In genomic region chr10:74322565-74322964, GRCh38 we compare ENCODE assay signal across 18 cellular contexts.
DNase-seq lines count a peak whose midpoint lies in the region; ATAC-seq, FAIRE-seq and TF ChIP-seq lines count a peak whose summit lies in the region.
"Had no signal": no experiment of that assay in that cellular context is flagged by ENCODE, and none has a peak within 500 bp of the region (broad histone marks: within the 10 kb centered on the region; RNA-seq: fewer than 3 reads in every experiment).

No MANE protein-coding gene starts in this region.

- POLR2A ChIA-PET in MCF 10A (lab: Yijun Ruan, JAX) = interaction anchor here (1.6 kb wide), 2 partner anchors 29 to 39 kb away, joined by 3 to 5 read pairs; no protein-coding TSS in a partner anchor
- POLR2A ChIA-PET in T-cell (lab: Charles Lee) = no interaction called here
- POLR2A ChIA-PET in K562 (lab: Yijun Ruan, JAX) = interaction anchor here (1.5 kb wide), 1 partner anchor 10 kb away, joined by 5 read pairs; no protein-coding TSS in a partner anchor

- intact Hi-C loops in MCF 10A (cut with micrococcal nuclease) = no loop called here
- intact Hi-C loops in breast epithelium (cut with DNase I; ENCODE audit: low total_unique reads) = no loop called here
- intact Hi-C loops in K562 (cut with micrococcal nuclease) = no loop called here
- intact Hi-C loops in pancreas (cut with DNase I) = no loop called here

- H3K4me1 ChIP-seq in breast epithelium (no peaks in the 10 kb centered on the region), K562 (replicated peaks in 1 of 2; ENCODE audit: control insufficient read depth in 2 of 2, insufficient read depth in 2 of 2, low read length in 2 of 2) (no peaks in the 10 kb centered on the region), pancreas (peaks cover 0 to 4% (median 0%) of the 10 kb centered on the region in 3 donors)
- H3K4me1 ChIP-seq: HAP-1 had no signal

- H3K4me1 Mint-ChIP-seq in MCF 10A (ENCODE audit: insufficient read depth, unreplicated experiment) (peaks cover 8% of the 10 kb centered on the region), T-cell (peaks cover 4 to 26% (median 5%) of the 10 kb centered on the region in 3 donors), naive B cell (peaks cover 21 to 26% (median 25%) of the 10 kb centered on the region in 3 donors)

- ATAC-seq in T-cell (replicated peaks in 1 of 4) = no peak
- no peak for ATAC-seq in K562
- no peak for ATAC-seq in naive B cell (ENCODE audit: low read depth in 2 of 2)
- no peak for ATAC-seq in pancreas
- ATAC-seq: CD8-positive, alpha-beta T cell; GM12878 had no signal

- no peak overlapping the region for H3K4me2 ChIP-seq in K562 (ENCODE audit: insufficient read depth, low read length)
- H3K4me2 ChIP-seq: BLaER1 treated with 17β-estradiol and CSF1 and Interleukin-3, amounts not matched to agents 10 nM and 100 nM had no signal

- peaks cover 0 to 11% of the 10 kb centered on the region in 2 donors for H3K9me3 ChIP-seq in breast epithelium
- no peaks in the 10 kb centered on the region for H3K9me3 ChIP-seq in K562 (replicated peaks; ENCODE audit: control insufficient read depth, insufficient read depth, low read depth, low read length)
- H3K9me3 ChIP-seq in pancreas = peaks cover 0 to 2% (median 0%) of the 10 kb centered on the region in 4 donors

- no peaks in the 10 kb centered on the region for H3K9me1 ChIP-seq in K562 (ENCODE audit: control insufficient read depth, insufficient read depth, low read length)

- TF ChIP-seq RAD21 in K562 (CRISPR knock-in tag; conservative IDR thresholded peaks at IDR 0.05 in 1 of 2, IDR thresholded peaks at IDR 0.05 in 1 of 2) = no peak

- FAIRE-seq in K562 (lab: Jason Lieb, UNC) = no peak
- FAIRE-seq in pancreas (lab: Jason Lieb, UNC) = no peak
- FAIRE-seq: GM12878, GM19239 had no signal

- TF ChIP-seq CTCF in MCF 10A (IDR thresholded peaks at IDR 0.05; ENCODE audit: unreplicated experiment) (no peak), breast epithelium (IDR thresholded peaks at IDR 0.05) (no peak), K562 (IDR thresholded peaks at IDR 0.05 in 2 of 3, conservative IDR thresholded peaks at IDR 0.05 in 1 of 3; ENCODE audit: insufficient read depth in 2 of 3, low read depth in 1 of 3, low read length in 3 of 3) (no peak), pancreas (IDR thresholded peaks at IDR 0.05) (no peak)

- H3K27ac Mint-ChIP-seq in MCF 10A (ENCODE audit: low read depth, unreplicated experiment) = no peak overlapping the region
- peak overlapping the region; percentile 3 to 47 for H3K27ac Mint-ChIP-seq in T-cell
- peak overlapping the region in 4 of 6 donors; percentile 48 to 75 (median 62) for H3K27ac Mint-ChIP-seq in naive B cell
- H3K27ac Mint-ChIP-seq: B cell; CD8-positive, alpha-beta T cell had no signal

- TF ChIP-seq POLR2A in breast epithelium (IDR thresholded peaks at IDR 0.05) (no peak), K562 (conservative IDR thresholded peaks at IDR 0.05) (no peak)

- BruUV-seq in MCF 10A (replicated peaks; lab: Mats Ljungman, UMichigan) (no TSS peak), K562 (replicated peaks; lab: Mats Ljungman, UMichigan) (no TSS peak)

- H3K79me2 ChIP-seq in K562 (ENCODE audit: control insufficient read depth, insufficient read depth, low read length) = 0 out of 3 replicates have a peak, but pooled peaks cover 3% of the 10 kb centered on the region

- peaks cover 12% of the 10 kb centered on the region for H3K36me3 Mint-ChIP-seq in MCF 10A (ENCODE audit: insufficient read depth, unreplicated experiment)
- peaks cover 61% of the 10 kb centered on the region for H3K36me3 Mint-ChIP-seq in T-cell
- H3K36me3 Mint-ChIP-seq in naive B cell = peaks cover 37 to 51% of the 10 kb centered on the region in 2 donors

- H3K36me3 ChIP-seq in breast epithelium (no peaks in the 10 kb centered on the region), K562 (ENCODE audit: control insufficient read depth, insufficient read depth, low read length) (peaks cover 2% of the 10 kb centered on the region; the same call in 1 of the 3 replicates), pancreas (no peaks in the 10 kb centered on the region)
- H3K36me3 ChIP-seq: HAP-1 had no signal

- DNase-seq in MCF 10A (ENCODE audit: unreplicated experiment) (no peak), breast epithelium (ENCODE audit: low spot score in 2 of 2) (no peak), T-cell (no peak), K562 (ENCODE audit: extremely low read depth in 1 of 4, low spot score in 3 of 4) (no peak), naive B cell (no peak), NCI-H1930 (lab: John Stamatoyannopoulos, UW) (no peak), pancreas (no peak)
- DNase-seq: CD8-positive, alpha-beta T cell; DMS 273 treated with DMSO at 0.1 percent for 48 hours; DMS53; DND-41; EL had no signal

- H3K4me3 Mint-ChIP-seq in MCF 10A (ENCODE audit: unreplicated experiment) (peak overlapping the region; percentile 29), T-cell (no peak overlapping the region), naive B cell (no peak overlapping the region)
- H3K4me3 Mint-ChIP-seq: B cell; CD8-positive, alpha-beta T cell had no signal

- CTCF ChIA-PET in MCF 10A (lab: Yijun Ruan, JAX) = no interaction called here
- CTCF ChIA-PET in T-cell (lab: Charles Lee) = no interaction called here
- CTCF ChIA-PET in K562 (lab: Yijun Ruan, JAX; ENCODE audit: low intra/inter-chr PET ratio) = no interaction called here

- no peak overlapping the region for H3K9ac ChIP-seq in K562 (ENCODE audit: insufficient read depth in 1 of 2, low read depth in 2 of 2, low read length in 2 of 2)
- H3K9ac ChIP-seq: BLaER1 treated with 17β-estradiol and CSF1 and Interleukin-3, amounts not matched to agents 10 nM and 100 nM; GM23248 had no signal

- peaks cover 11% of the 10 kb centered on the region for H3K9me3 Mint-ChIP-seq in MCF 10A (ENCODE audit: unreplicated experiment)
- peaks cover 5 to 19% (median 16%) of the 10 kb centered on the region in 3 donors for H3K9me3 Mint-ChIP-seq in T-cell
- peaks cover 3 to 31% (median 21%) of the 10 kb centered on the region in 7 donors for H3K9me3 Mint-ChIP-seq in naive B cell

- H3K27ac ChIP-seq in breast epithelium (no peak overlapping the region), K562 (ENCODE audit: extremely low read depth, low read depth, low read length) (no peak overlapping the region), pancreas (no peak overlapping the region)
- H3K27ac ChIP-seq: BLaER1 treated with 17β-estradiol and CSF1 and Interleukin-3, amounts not matched to agents 10 nM and 100 nM; GM23248 had no signal

- H3K27me3 ChIP-seq in breast epithelium (no peaks in the 10 kb centered on the region), K562 (ENCODE audit: control insufficient read depth in 2 of 2, insufficient read depth in 2 of 2, low read length in 2 of 2) (no peaks in the 10 kb centered on the region), pancreas (no peaks in the 10 kb centered on the region)
- H3K27me3 ChIP-seq: BLaER1 treated with 17β-estradiol and CSF1 and Interleukin-3, amounts not matched to agents 10 nM and 100 nM had no signal

- H2AFZ ChIP-seq in K562 (ENCODE audit: low read depth, low read length) = no peak overlapping the region
- H2AFZ ChIP-seq: GM23248 had no signal

- H4K20me1 ChIP-seq in K562 (replicated peaks; ENCODE audit: control insufficient read depth, insufficient read depth, low read length) = no peaks in the 10 kb centered on the region
- H4K20me1 ChIP-seq: BLaER1 treated with 17β-estradiol and CSF1 and Interleukin-3, amounts not matched to agents 10 nM and 100 nM had no signal

- H3K27me3 Mint-ChIP-seq in MCF 10A (ENCODE audit: insufficient read depth, unreplicated experiment) = no peaks in the 10 kb centered on the region
- H3K27me3 Mint-ChIP-seq in T-cell = no peaks in the 10 kb centered on the region
- no peaks in the 10 kb centered on the region for H3K27me3 Mint-ChIP-seq in naive B cell
- H3K27me3 Mint-ChIP-seq: B cell had no signal

- H3K4me3 ChIP-seq in breast epithelium = no peak overlapping the region
- no peak overlapping the region for H3K4me3 ChIP-seq in K562
- no peak overlapping the region for H3K4me3 ChIP-seq in pancreas
- H3K4me3 ChIP-seq: BLaER1 treated with 17β-estradiol and CSF1 and Interleukin-3, amounts not matched to agents 10 nM and 100 nM; GM12878; GM23248; HAP-1 had no signal

- no peak for TF ChIP-seq EP300 in K562 (IDR thresholded peaks at IDR 0.05; ENCODE audit: low read length)

- in situ Hi-C loops in K562 (cut with MboI) = no loop called here

TF ChIP-seq in K562, 482 proteins besides CTCF, POLR2A, EP300 and RAD21:
- peak; percentile 19; the same call in 1 of the 2 replicates for TF ChIP-seq EP400 (IDR thresholded peaks at IDR 0.05)
- TF ChIP-seq SUPT5H (IDR thresholded peaks at IDR 0.05) = 0 out of 2 replicates have a peak, but pooled peaks have one; percentile 21
- peak; percentile 24 for TF ChIP-seq PCBP2 (IDR thresholded peaks at IDR 0.05; ENCODE audit: low read depth, low read length, poor library complexity, severe bottlenecking)
- no peak for TF ChIP-seq MTA1 (IDR thresholded peaks at IDR 0.05; ENCODE audit: borderline replicate concordance)
- 0 out of 4 replicates have a peak, but pooled peaks of 1 of the 2 experiments have one; percentile 52 for TF ChIP-seq MLLT1 (IDR thresholded peaks at IDR 0.05)
- peak; percentile 78 for TF ChIP-seq HNRNPK (IDR thresholded peaks at IDR 0.05; ENCODE audit: low read depth, low read length, poor library complexity, severe bottlenecking)
- TF ChIP-seq ZNF408 (CRISPR knock-in tag; IDR thresholded peaks at IDR 0.05; ENCODE audit: low read depth) = no peak

Comparison
In these comparisons a context has a peak if more than half of its experiments do, and no peak if none do; other contexts are left out.
1. POLR2A ChIA-PET loops: an anchor here in MCF 10A (1.6 kb wide) and K562 (1.5 kb wide); none called in T-cell.